Comparison of ENCODE assay signal across 8 cellular contexts in the genomic region with DNA sequence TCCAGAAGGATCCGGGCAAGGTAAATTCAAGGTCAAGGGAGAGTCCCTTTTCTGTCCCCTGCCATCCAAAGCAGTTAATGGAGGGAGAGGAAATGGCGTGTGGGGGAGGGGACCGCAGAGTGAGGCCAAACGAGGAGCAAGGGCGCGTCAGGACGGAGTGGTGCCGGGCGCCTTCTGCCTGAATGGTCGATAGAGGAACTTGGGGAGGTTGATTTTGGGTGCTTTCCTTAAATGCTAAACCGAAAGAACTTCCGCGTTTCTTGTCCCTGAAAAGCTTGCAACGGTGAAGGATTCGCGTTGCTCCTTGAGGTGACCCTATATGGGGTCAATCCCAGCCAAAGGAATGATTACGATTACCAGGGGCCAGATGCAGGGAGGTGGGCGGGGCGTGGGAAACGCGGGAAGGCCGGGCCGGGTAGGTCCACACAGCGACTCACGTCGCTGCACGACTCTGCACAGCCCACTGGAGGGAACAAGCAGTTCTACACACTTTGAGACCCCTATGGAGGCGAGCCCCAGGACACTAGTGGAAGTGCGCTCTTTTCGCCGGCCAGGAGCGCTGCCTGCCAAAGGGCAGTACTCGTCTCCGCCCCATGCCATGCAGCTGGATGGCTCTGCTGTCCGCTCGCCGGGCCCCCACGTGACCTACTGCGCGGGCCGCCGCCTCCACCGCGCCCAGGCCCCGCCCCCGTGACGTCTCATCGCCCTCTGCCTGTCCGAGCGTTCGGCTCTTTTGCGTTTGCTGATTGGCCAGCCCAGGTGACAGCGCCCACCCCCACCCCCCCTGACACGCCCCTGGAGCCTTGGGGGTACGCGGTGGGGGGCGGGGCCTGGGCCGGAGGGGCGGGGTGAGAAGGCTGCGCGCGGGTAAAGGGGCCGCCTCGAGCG. TPM values are rescaled to one million over a fixed set of nuclear protein-coding genes. Genes with fewer than 3 reads are reported as not detected.
DNase-seq lines count a peak whose midpoint lies in the region; ATAC-seq, FAIRE-seq and TF ChIP-seq lines count a peak whose summit lies in the region.

No MANE protein-coding gene starts in this region.

- no peak for TF ChIP-seq CTCF in right atrium auricular region (IDR thresholded peaks at IDR 0.05)
- no peak for TF ChIP-seq CTCF in psoas muscle (IDR thresholded peaks at IDR 0.05)

- FAIRE-seq in urothelium cell line (lab: Jason Lieb, UNC), result no peak

- ATAC-seq in GM18498 (IDR thresholded peaks at IDR 0.05; ENCODE audit: unreplicated experiment) (peak; percentile 89), HG02884 (IDR thresholded peaks at IDR 0.05; ENCODE audit: unreplicated experiment) (peak; percentile 79), psoas muscle (peak; percentile 96 to 98 (median 96))

- H3K4me1 ChIP-seq in right atrium auricular region, result no peaks in the 10 kb centered on the region
- no peaks in the 10 kb centered on the region for H3K4me1 ChIP-seq in psoas muscle

- DNase-seq in NCI-H146 (lab: John Stamatoyannopoulos, UW) (peak; percentile 94), T-helper 1 cell (peak; percentile 79 to 94 (median 85)), amygdala (lab: John Stamatoyannopoulos, UW) (peak; percentile 3 to 96 (median 88)), right atrium auricular region (ENCODE audit: low spot score) (peak; percentile 94), psoas muscle (peak; percentile 93 to 96), urothelium cell line (ENCODE audit: low spot score) (peak; percentile 83)

- intact Hi-C loops in psoas muscle (cut with DNase I), result no loop called here

- no peaks in the 10 kb centered on the region for H3K36me3 ChIP-seq in right atrium auricular region
- H3K36me3 ChIP-seq in psoas muscle (ENCODE audit: insufficient read depth in 1 of 2, low read depth in 1 of 2), result no peaks in the 10 kb centered on the region

- H3K27ac ChIP-seq in right atrium auricular region (peak overlapping the region; percentile 52 to 84), psoas muscle (peak overlapping the region; percentile 71)

- no peaks in the 10 kb centered on the region for H3K9me3 ChIP-seq in right atrium auricular region
- H3K9me3 ChIP-seq in psoas muscle, result no peaks in the 10 kb centered on the region

- WGBS in psoas muscle, 3 donors, result 0 to 26% (median 1%) methylated on average over 33 to 65 of the region's 65 CpGs

- H3K27me3 ChIP-seq in right atrium auricular region (no peaks in the 10 kb centered on the region), psoas muscle (ENCODE audit: insufficient read depth in 3 of 3, low read length in 2 of 3) (no peaks in the 10 kb centered on the region)

- H3K4me3 ChIP-seq in right atrium auricular region (peak overlapping the region; percentile 62 to 67), psoas muscle (peak overlapping the region; percentile 76)

RNA-seq across cellular contexts. Expression of gene GK, which starts 0.5 kb away (rescaled TPM):
- total RNA-seq in right atrium auricular region (1 to 10 TPM; 1.8 to 5.7 TPM), psoas muscle (1 to 10 TPM; 3.3 to 5.1 (median 4.1) TPM)
- 1 to 10 TPM; 1.1 to 5.2 (median 4.2) TPM for polyA plus RNA-seq in psoas muscle

Comparison
In these comparisons a context has a peak if more than half of its experiments do, and no peak if none do; other contexts are left out.
1. Peak in every context shown above with its lines: DNase-seq, ATAC-seq, H3K4me3 ChIP-seq and H3K27ac ChIP-seq.